16 cellular contexts compared by ENCODE assay signal in genomic region chrX:352181-352580, GRCh38.
"Had no signal": no experiment of that assay in that cellular context is flagged by ENCODE, and none has a peak within 500 bp of the region (broad histone marks: within the 10 kb centered on the region; RNA-seq: fewer than 3 reads in every experiment).

No MANE protein-coding gene starts in this region.

- H3K27ac ChIP-seq: dorsolateral prefrontal cortex, heart left ventricle, left lung, ovary had no signal

- ATAC-seq: esophagus mucosa; heart left ventricle; left lung; naive thymus-derived CD4-positive, alpha-beta T cell; sciatic nerve had no signal

- H3K4me3 ChIP-seq: dorsolateral prefrontal cortex, heart left ventricle, left lung, ovary had no signal

- H3K36me3 ChIP-seq: ovary had no signal

- H3K27me3 ChIP-seq: dorsolateral prefrontal cortex, heart left ventricle, left lung, ovary had no signal

- DNase-seq: cortex of kidney; dorsolateral prefrontal cortex; effector CD8-positive, alpha-beta T cell; hippocampal formation; mammary epithelial cell; naive thymus-derived CD4-positive, alpha-beta T cell; stimulated activated naive CD4-positive, alpha-beta T cell treated with Interleukin-2 at 50 U/mL for 16 hours; trophoblast cell had no signal

- H3K9me3 ChIP-seq: heart left ventricle, left lung, ovary had no signal

- FAIRE-seq: endometrium, frontal cortex, islet of Langerhans had no signal

- H3K4me1 ChIP-seq: left lung had no signal
